ENCODE assay signal across 8 cellular contexts in genomic region chr20:56628873-56629463, GRCh38. TPM values are rescaled to one million over a fixed set of nuclear protein-coding genes. Genes with fewer than 3 reads are reported as not detected.
DNase-seq lines count a peak whose midpoint lies in the region; ATAC-seq and TF ChIP-seq lines count a peak whose summit lies in the region.

TSS of gene TFAP2C (plus strand) at chr20:56629306. CDS start at chr20:56629545, 239 bp downstream.

- H3K27ac Mint-ChIP-seq in stimulated activated effector memory CD8-positive, alpha-beta T cell treated with anti-CD3 and anti-CD28 coated beads, Interleukin-12 subunit alpha, Interleukin-12 subunit beta, amount 100 ng/mL, for 72 hours, result no peak within 1 kb of the TSS

- no peak for TF ChIP-seq CTCF in breast epithelium (IDR thresholded peaks at IDR 0.05)
- TF ChIP-seq CTCF in kidney epithelial cell (IDR thresholded peaks at IDR 0.05; ENCODE audit: insufficient read depth, low read length, poor library complexity, severe bottlenecking), result no peak

- H3K4me3 ChIP-seq in breast epithelium (peak within 1 kb of the TSS; percentile 49 to 81 (median 75)), kidney epithelial cell (ENCODE audit: low read depth, low read length) (peak within 1 kb of the TSS; percentile 42)

- H3K4me1 Mint-ChIP-seq in stimulated activated effector memory CD8-positive, alpha-beta T cell treated with anti-CD3 and anti-CD28 coated beads, Interleukin-12 subunit alpha, Interleukin-12 subunit beta, amount 100 ng/mL, for 72 hours, result peaks cover 11% of the 10 kb centered on the region

- no peaks in the 10 kb centered on the region for H3K4me1 ChIP-seq in breast epithelium

- H3K27ac ChIP-seq in breast epithelium, result peak within 1 kb of the TSS; percentile 93 to 98

- peak within 1 kb of the TSS; percentile 14 for H3K4me3 Mint-ChIP-seq in stimulated activated effector memory CD8-positive, alpha-beta T cell treated with anti-CD3 and anti-CD28 coated beads, Interleukin-12 subunit alpha, Interleukin-12 subunit beta, amount 100 ng/mL, for 72 hours

- H3K36me3 ChIP-seq in breast epithelium (no peaks in the 10 kb centered on the region), kidney epithelial cell (ENCODE audit: control insufficient read depth, insufficient read depth, low read length) (no peaks in the 10 kb centered on the region)

- peak; percentile 55 for TF ChIP-seq POLR2A in breast epithelium (IDR thresholded peaks at IDR 0.05)

- peak; percentile 51 for ATAC-seq in stimulated activated effector memory CD8-positive, alpha-beta T cell treated with anti-CD3 and anti-CD28 coated beads, Interleukin-12 subunit alpha, Interleukin-12 subunit beta, amount 100 ng/mL, for 72 hours
- ATAC-seq in HG03460 (IDR thresholded peaks at IDR 0.05; ENCODE audit: unreplicated experiment), result no peak

- H3K9me3 Mint-ChIP-seq in stimulated activated effector memory CD8-positive, alpha-beta T cell treated with anti-CD3 and anti-CD28 coated beads, Interleukin-12 subunit alpha, Interleukin-12 subunit beta, amount 100 ng/mL, for 72 hours, result no peaks in the 10 kb centered on the region

- H3K9me3 ChIP-seq in breast epithelium, result no peaks in the 10 kb centered on the region

- intact Hi-C loops in breast epithelium (cut with DNase I; ENCODE audit: low total_unique reads), result no loop called here

- peak; percentile 47 for DNase-seq in activated T-cell treated with anti-CD3 and anti-CD28 coated beads for 48 hours (ENCODE audit: low read depth)
- DNase-seq in activated T-cell treated with anti-CD3 and anti-CD28 coated beads for 4 hours, result no peak
- peak; percentile 56 for DNase-seq in NCI-H748 treated with DMSO at 0.1 percent for 48 hours (lab: John Stamatoyannopoulos, UW)
- peak; percentile 85 to 91 for DNase-seq in breast epithelium (ENCODE audit: low spot score in 2 of 2)
- DNase-seq in kidney epithelial cell (ENCODE audit: low read depth), result no peak
- DNase-seq in stimulated activated effector memory CD8-positive, alpha-beta T cell treated with anti-CD3 and anti-CD28 coated beads, Interleukin-12 subunit alpha, Interleukin-12 subunit beta, amount 100 ng/mL, for 72 hours (ENCODE audit: low spot score in 2 of 2), result peak in 1 of 2 donors; percentile 49
- DNase-seq in inferior parietal cortex (ENCODE audit: extremely low spot score), result no peak

- no peaks in the 10 kb centered on the region for H3K36me3 Mint-ChIP-seq in stimulated activated effector memory CD8-positive, alpha-beta T cell treated with anti-CD3 and anti-CD28 coated beads, Interleukin-12 subunit alpha, Interleukin-12 subunit beta, amount 100 ng/mL, for 72 hours

- H3K27me3 ChIP-seq in breast epithelium, result peaks cover 6 to 63% of the 10 kb centered on the region in 2 donors
- peaks cover 82% of the 10 kb centered on the region for H3K27me3 ChIP-seq in kidney epithelial cell (ENCODE audit: control insufficient read depth, insufficient read depth, low read length)

RNA-seq across cellular contexts. Expression of gene TFAP2C, which starts in this region (rescaled TPM):
- 10 to 100 TPM in 2 of 3 donors, 1 to 10 TPM in 1; 1.8 to 66.9 (median 24.9) TPM for total RNA-seq in breast epithelium
- 0.17 and 0.41 TPM in 2 replicates for total RNA-seq in kidney epithelial cell

Comparison
In these comparisons a context has a peak if more than half of its experiments do, and no peak if none do; other contexts are left out.
1. DNase-seq: peak in activated T-cell treated with anti-CD3 and anti-CD28 coated beads for 48 hours (single experiment), NCI-H748 treated with DMSO at 0.1 percent for 48 hours (single experiment) and breast epithelium (2 of 2); none in activated T-cell treated with anti-CD3 and anti-CD28 coated beads for 4 hours (single experiment), kidney epithelial cell (single experiment) and inferior parietal cortex (single experiment).